ENCODE assay signal across 28 cellular contexts in genomic region chr3:168124791-168125190, GRCh38.
"Had no signal": no experiment of that assay in that cellular context is flagged by ENCODE, and none has a peak within 500 bp of the region (broad histone marks: within the 10 kb centered on the region; RNA-seq: fewer than 3 reads in every experiment).

No MANE protein-coding gene starts in this region.

- H3K27me3 ChIP-seq: neural progenitor cell, ovary, right lobe of liver, sigmoid colon, suprapubic skin, testis, tibial artery, transverse colon, upper lobe of right lung, uterus had no signal

- DNase-seq: natural killer cell; occipital lobe; ovary; posterior cingulate gyrus; psoas muscle; right cardiac atrium; right lobe of liver; sigmoid colon; spleen; stimulated activated CD4-positive, alpha-beta T cell treated with anti-CD3 and anti-CD28 coated beads, Interleukin-12 subunit alpha, Interleukin-12 subunit beta, amount 100 ng/mL, for 4 hours; stimulated activated CD4-positive, alpha-beta T cell treated with anti-CD3 and anti-CD28 coated beads, Interleukin-1b, Interleukin-23, amount 100 ng/mL, for 48 hours; stimulated activated CD4-positive, alpha-beta T cell treated with anti-CD3 and anti-CD28 coated beads, Interleukin-4, amount 100 ng/mL, for 1 hour; stimulated activated CD4-positive, alpha-beta T cell treated with anti-CD3 and anti-CD28 coated beads, Interleukin-4, amount 100 ng/mL, for 4 hours; stimulated activated CD8-positive, alpha-beta memory T cell treated with anti-CD3 and anti-CD28 coated beads, Interleukin-4, amount 100 ng/mL, for 48 hours; stimulated activated naive CD4-positive, alpha-beta T cell; stimulated activated naive CD8-positive, alpha-beta T cell treated with anti-CD3 and anti-CD28 coated beads, Interleukin-15, amount 100 ng/mL, for 72 hours; stimulated activated naive CD8-positive, alpha-beta T cell treated with anti-CD3 and anti-CD28 coated beads, Interleukin-15, Interleukin-2, amounts not matched to agents 100 U/mL and 50 U/mL, for 24 hours; substantia nigra; testis; tibial artery; transverse colon; upper lobe of right lung; uterus had no signal

- H3K4me1 ChIP-seq: parathyroid adenoma, testis, uterus had no signal

- H2AFZ ChIP-seq: neural progenitor cell, parathyroid adenoma had no signal

- H3K79me2 ChIP-seq: parathyroid adenoma had no signal

- ATAC-seq: natural killer cell; psoas muscle; right cardiac atrium; right lobe of liver; stimulated activated memory B cell treated with anti-CD40 and anti-IgM and Interleukin-4, amounts not matched to agents 10 μg/mL and 1 μg/mL and 100 μg/mL, for 72 hours; stimulated activated naive CD8-positive, alpha-beta T cell treated with anti-CD3 and anti-CD28 coated beads, Interleukin-15, amount 100 ng/mL, for 72 hours; stimulated activated naive CD8-positive, alpha-beta T cell treated with anti-CD3 and anti-CD28 coated beads, Interleukin-15, Interleukin-2, amounts not matched to agents 100 U/mL and 50 U/mL, for 24 hours; upper lobe of right lung had no signal

- H3K36me3 ChIP-seq: neural progenitor cell, ovary, right lobe of liver, sigmoid colon, spleen, suprapubic skin, tibial artery, transverse colon, upper lobe of right lung had no signal

- H3K27ac ChIP-seq: neural progenitor cell, ovary, parathyroid adenoma, psoas muscle, sigmoid colon, spleen, suprapubic skin, testis, tibial artery, transverse colon, upper lobe of right lung, uterus had no signal

- H3K9me3 ChIP-seq: ovary, right lobe of liver, sigmoid colon, suprapubic skin, testis, upper lobe of right lung, uterus had no signal

- H3K4me3 ChIP-seq: neural progenitor cell, ovary, psoas muscle, right lobe of liver, sigmoid colon, smooth muscle cell, spleen, suprapubic skin, testis, tibial artery, transverse colon, upper lobe of right lung, uterus had no signal

- H3K4me2 ChIP-seq: neural progenitor cell, smooth muscle cell had no signal
